ENCODE assay signal across 2 cellular contexts in the genomic region with DNA sequence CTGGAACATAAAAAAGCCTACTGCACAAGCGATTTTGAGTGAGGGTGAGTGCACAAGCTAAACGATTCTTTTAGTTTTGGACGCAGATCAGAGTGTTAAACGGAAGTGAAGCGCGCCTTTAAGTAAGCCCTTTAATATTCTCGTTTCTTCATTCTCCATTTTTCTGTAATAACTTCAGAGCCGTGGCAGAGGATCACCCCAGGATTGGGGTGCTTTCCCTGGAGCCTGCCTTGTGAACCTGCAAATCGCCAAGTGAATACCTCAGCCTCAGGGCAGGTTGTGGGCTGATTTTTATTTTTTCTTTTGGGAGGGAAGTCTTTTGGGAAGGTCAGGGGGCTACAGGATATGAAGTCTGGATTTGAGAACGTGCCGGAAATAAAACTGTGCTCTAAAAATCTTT.
A peak's percentile ranks its signal among the peaks of the same experiment; 100 is the strongest.
TF ChIP-seq lines count a peak whose summit lies in the region.

No MANE protein-coding gene starts in this region.

TF ChIP-seq in GM23338, 12 proteins besides CTCF, POLR2A, EP300 and RAD21:
- no peak for TF ChIP-seq REST (IDR thresholded peaks at IDR 0.05; ENCODE audit: unreplicated experiment)
- TF ChIP-seq, protein P1, sequence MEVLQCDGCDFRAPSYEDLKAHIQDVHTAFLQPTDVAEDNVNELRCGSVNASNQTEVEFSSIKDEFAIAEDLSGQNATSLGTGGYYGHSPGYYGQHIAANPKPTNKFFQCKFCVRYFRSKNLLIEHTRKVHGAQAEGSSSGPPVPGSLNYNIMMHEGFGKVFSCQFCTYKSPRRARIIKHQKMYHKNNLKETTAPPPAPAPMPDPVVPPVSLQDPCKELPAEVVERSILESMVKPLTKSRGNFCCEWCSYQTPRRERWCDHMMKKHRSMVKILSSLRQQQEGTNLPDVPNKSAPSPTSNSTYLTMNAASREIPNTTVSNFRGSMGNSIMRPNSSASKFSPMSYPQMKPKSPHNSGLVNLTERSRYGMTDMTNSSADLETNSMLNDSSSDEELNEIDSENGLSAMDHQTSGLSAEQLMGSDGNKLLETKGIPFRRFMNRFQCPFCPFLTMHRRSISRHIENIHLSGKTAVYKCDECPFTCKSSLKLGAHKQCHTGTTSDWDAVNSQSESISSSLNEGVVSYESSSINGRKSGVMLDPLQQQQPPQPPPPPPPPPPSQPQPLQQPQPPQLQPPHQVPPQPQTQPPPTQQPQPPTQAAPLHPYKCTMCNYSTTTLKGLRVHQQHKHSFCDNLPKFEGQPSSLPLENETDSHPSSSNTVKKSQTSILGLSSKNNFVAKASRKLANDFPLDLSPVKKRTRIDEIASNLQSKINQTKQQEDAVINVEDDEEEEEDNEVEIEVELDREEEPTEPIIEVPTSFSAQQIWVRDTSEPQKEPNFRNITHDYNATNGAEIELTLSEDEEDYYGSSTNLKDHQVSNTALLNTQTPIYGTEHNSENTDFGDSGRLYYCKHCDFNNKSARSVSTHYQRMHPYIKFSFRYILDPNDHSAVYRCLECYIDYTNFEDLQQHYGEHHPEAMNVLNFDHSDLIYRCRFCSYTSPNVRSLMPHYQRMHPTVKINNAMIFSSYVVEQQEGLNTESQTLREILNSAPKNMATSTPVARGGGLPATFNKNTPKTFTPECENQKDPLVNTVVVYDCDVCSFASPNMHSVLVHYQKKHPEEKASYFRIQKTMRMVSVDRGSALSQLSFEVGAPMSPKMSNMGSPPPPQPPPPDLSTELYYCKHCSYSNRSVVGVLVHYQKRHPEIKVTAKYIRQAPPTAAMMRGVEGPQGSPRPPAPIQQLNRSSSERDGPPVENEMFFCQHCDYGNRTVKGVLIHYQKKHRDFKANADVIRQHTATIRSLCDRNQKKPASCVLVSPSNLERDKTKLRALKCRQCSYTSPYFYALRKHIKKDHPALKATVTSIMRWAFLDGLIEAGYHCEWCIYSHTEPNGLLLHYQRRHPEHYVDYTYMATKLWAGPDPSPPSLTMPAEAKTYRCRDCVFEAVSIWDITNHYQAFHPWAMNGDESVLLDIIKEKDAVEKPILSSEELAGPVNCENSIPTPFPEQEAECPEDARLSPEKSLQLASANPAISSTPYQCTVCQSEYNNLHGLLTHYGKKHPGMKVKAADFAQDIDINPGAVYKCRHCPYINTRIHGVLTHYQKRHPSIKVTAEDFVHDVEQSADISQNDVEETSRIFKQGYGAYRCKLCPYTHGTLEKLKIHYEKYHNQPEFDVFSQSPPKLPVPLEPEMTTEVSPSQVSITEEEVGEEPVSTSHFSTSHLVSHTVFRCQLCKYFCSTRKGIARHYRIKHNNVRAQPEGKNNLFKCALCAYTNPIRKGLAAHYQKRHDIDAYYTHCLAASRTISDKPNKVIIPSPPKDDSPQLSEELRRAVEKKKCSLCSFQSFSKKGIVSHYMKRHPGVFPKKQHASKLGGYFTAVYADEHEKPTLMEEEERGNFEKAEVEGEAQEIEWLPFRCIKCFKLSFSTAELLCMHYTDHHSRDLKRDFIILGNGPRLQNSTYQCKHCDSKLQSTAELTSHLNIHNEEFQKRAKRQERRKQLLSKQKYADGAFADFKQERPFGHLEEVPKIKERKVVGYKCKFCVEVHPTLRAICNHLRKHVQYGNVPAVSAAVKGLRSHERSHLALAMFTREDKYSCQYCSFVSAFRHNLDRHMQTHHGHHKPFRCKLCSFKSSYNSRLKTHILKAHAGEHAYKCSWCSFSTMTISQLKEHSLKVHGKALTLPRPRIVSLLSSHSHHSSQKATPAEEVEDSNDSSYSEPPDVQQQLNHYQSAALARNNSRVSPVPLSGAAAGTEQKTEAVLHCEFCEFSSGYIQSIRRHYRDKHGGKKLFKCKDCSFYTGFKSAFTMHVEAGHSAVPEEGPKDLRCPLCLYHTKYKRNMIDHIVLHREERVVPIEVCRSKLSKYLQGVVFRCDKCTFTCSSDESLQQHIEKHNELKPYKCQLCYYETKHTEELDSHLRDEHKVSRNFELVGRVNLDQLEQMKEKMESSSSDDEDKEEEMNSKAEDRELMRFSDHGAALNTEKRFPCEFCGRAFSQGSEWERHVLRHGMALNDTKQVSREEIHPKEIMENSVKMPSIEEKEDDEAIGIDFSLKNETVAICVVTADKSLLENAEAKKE (CRISPR knock-in tag; IDR thresholded peaks at IDR 0.05): no peak
- TF ChIP-seq ETS1 (IDR thresholded peaks at IDR 0.05): no peak
- TF ChIP-seq STAT1 (IDR thresholded peaks at IDR 0.05; ENCODE audit: unreplicated experiment): no peak
- peak; percentile 23 for TF ChIP-seq EZH2 (IDR thresholded peaks at IDR 0.05; ENCODE audit: low read depth, unreplicated experiment)
- TF ChIP-seq POLR2AphosphoS5 (IDR thresholded peaks at IDR 0.05; ENCODE audit: low read depth): no peak
- no peak for TF ChIP-seq ZNF114 (CRISPR knock-in tag; IDR thresholded peaks at IDR 0.05)

TF ChIP-seq in H1, 55 proteins besides CTCF, POLR2A, EP300 and RAD21:
- TF ChIP-seq RNF2 (IDR thresholded peaks at IDR 0.05; ENCODE audit: borderline replicate concordance, low read depth, low read length, missing control alignments, poor library complexity, severe bottlenecking) (peak; percentile 42), TAF7 (optimal IDR thresholded peaks at IDR 0.05; ENCODE audit: borderline replicate concordance, low read depth, low read length) (no peak)
